ENCODE assay signal across 1 cellular context in genomic region chrX:13697976-13698375, GRCh38.
A peak's percentile ranks its signal among the peaks of the same experiment; 100 is the strongest.
TF ChIP-seq lines count a peak whose summit lies in the region.

No MANE protein-coding gene starts in this region.

TF ChIP-seq in K562, 482 proteins besides CTCF, POLR2A, EP300 and RAD21:
- TF ChIP-seq PRPF4 (IDR thresholded peaks at IDR 0.05; ENCODE audit: insufficient read depth, low read depth, low read length, poor library complexity, severe bottlenecking) (no peak), E2F8 (IDR thresholded peaks at IDR 0.05; ENCODE audit: low read depth, partially characterized antibody) (no peak), REST (CRISPR knock-in tag; IDR thresholded peaks at IDR 0.05; ENCODE audit: low read depth) (no peak), ZNF253 (CRISPR knock-in tag; conservative IDR thresholded peaks at IDR 0.05) (no peak), SPI1 (IDR thresholded peaks at IDR 0.05; ENCODE audit: borderline replicate concordance, low read depth, low read length) (0 out of 2 replicates have a peak, but pooled peaks have one; percentile 14)
